Comparison of ENCODE assay signal across 1 cellular context in genomic region chr11:60515144-60515855, GRCh38.
TF ChIP-seq lines count a peak whose summit lies in the region.

MS4A13 (plus strand) TSS chr11:60515392; CDS start chr11:60518084, 2,692 bp downstream.

TF ChIP-seq in GM23338, 12 proteins besides CTCF, POLR2A, EP300 and RAD21 (continued from another document):
- TF ChIP-seq ZNF462 (CRISPR knock-in tag; IDR thresholded peaks at IDR 0.05): no peak
- no peak for TF ChIP-seq ETS1 (IDR thresholded peaks at IDR 0.05)
- TF ChIP-seq REST (IDR thresholded peaks at IDR 0.05; ENCODE audit: unreplicated experiment): no peak
- TF ChIP-seq EZH2 (IDR thresholded peaks at IDR 0.05; ENCODE audit: low read depth, unreplicated experiment): no peak
- no peak for TF ChIP-seq EZH2phosphoT487 (IDR thresholded peaks at IDR 0.05; ENCODE audit: unreplicated experiment)
- no peak for TF ChIP-seq STAT1 (IDR thresholded peaks at IDR 0.05; ENCODE audit: unreplicated experiment)
- TF ChIP-seq ZNF331 (CRISPR knock-in tag; IDR thresholded peaks at IDR 0.05; ENCODE audit: low read depth): no peak
- no peak for TF ChIP-seq POLR2AphosphoS5 (IDR thresholded peaks at IDR 0.05; ENCODE audit: low read depth)
- no peak for TF ChIP-seq ZNF114 (CRISPR knock-in tag; IDR thresholded peaks at IDR 0.05)
